In the genomic region with DNA sequence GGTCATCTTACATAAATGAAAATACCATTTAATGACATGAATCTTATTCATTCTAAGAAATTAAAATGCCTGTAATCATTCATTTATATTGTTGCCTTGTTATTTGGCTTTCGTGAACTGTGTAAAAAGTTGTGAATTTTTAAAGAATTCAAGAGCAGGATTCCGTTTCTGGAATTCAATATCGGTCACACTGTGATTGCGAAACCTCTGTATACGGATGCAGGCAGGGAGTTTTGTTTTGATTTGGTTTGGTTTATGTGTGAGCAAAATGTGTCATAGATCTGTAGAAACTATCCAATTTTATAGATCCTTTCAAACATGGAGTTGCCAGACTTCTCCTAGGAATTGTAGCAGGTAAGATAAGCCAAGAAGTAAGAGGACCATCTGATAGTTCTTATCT, we compare ENCODE assay signal across 24 cellular contexts.
A peak's percentile ranks its signal among the peaks of the same experiment; 100 is the strongest.
DNase-seq lines count a peak whose midpoint lies in the region; ATAC-seq, FAIRE-seq and TF ChIP-seq lines count a peak whose summit lies in the region.
"Had no signal": no experiment of that assay in that cellular context is flagged by ENCODE, and none has a peak within 500 bp of the region (broad histone marks: within the 10 kb centered on the region; RNA-seq: fewer than 3 reads in every experiment).

No MANE protein-coding gene starts in this region.

- H3K36me3 ChIP-seq in HepG2 (replicated peaks in 1 of 2; ENCODE audit: control insufficient read depth in 1 of 2, insufficient read depth in 2 of 2, low read length in 2 of 2) (no peaks in the 10 kb centered on the region), right lobe of liver (no peaks in the 10 kb centered on the region), K562 (ENCODE audit: control insufficient read depth, insufficient read depth, low read length) (no peaks in the 10 kb centered on the region)
- H3K36me3 ChIP-seq: BE2C, BLaER1 had no signal

- WGBS in HepG2 (ENCODE audit: low lambda C conversion rate) = 15% methylated on average over 5 of the region's 5 CpGs
- WGBS in right lobe of liver (ENCODE audit: insufficient coverage, low coverage, low lambda C conversion rate, missing lambda C conversion rate) = 50% methylated on average over 5 of the region's 5 CpGs
- 2% methylated on average over 5 of the region's 5 CpGs for WGBS in K562 (ENCODE audit: insufficient coverage, low coverage, missing lambda C conversion rate)

- no peak for DNase-seq in HepG2 (ENCODE audit: low spot score)
- DNase-seq in right lobe of liver = no peak
- DNase-seq in K562 (ENCODE audit: extremely low read depth in 1 of 4, low spot score in 3 of 4) = no peak
- DNase-seq in activated T-cell treated with anti-CD3 and anti-CD28 coated beads, Interleukin-2, amount 50 U/mL, for 1 hour = no peak
- DNase-seq in GM10266 (ENCODE audit: extremely low spot score) = no peak
- DNase-seq: ACHN; BE2C; C1 segment of cervical spinal cord; CD4-positive, alpha-beta memory T cell; CD4-positive, CD25-positive, alpha-beta regulatory T cell; CD8-positive, alpha-beta memory T cell; COR-L47; DMS 273 treated with DMSO at 0.1 percent for 48 hours; DMS153; DMS53; DMS79; DND-41; EL; GDM1 had no signal

- no peak for TF ChIP-seq CTCF in HepG2 (CRISPR knock-in tag; IDR thresholded peaks at IDR 0.05)
- no peak for TF ChIP-seq CTCF in right lobe of liver (IDR thresholded peaks at IDR 0.05)
- no peak for TF ChIP-seq CTCF in K562 (IDR thresholded peaks at IDR 0.05 in 2 of 3, conservative IDR thresholded peaks at IDR 0.05 in 1 of 3; ENCODE audit: insufficient read depth in 2 of 3, low read depth in 1 of 3, low read length in 3 of 3)
- TF ChIP-seq CTCF in GM10266 (IDR thresholded peaks at IDR 0.05; ENCODE audit: control insufficient read depth, insufficient read depth, low read depth, missing control alignments) = no peak

- BruUV-seq in HepG2 (replicated peaks; lab: Mats Ljungman, UMichigan) (no TSS peak), K562 (replicated peaks; lab: Mats Ljungman, UMichigan) (no TSS peak)

- POLR2A ChIA-PET in HepG2 (lab: Yijun Ruan, JAX) (no interaction called here), K562 (lab: Yijun Ruan, JAX) (no interaction called here)

- H2AFZ ChIP-seq in HepG2 (ENCODE audit: low read length) (no peak overlapping the region), K562 (ENCODE audit: low read depth, low read length) (no peak overlapping the region)

- H3K27me3 ChIP-seq in HepG2 (ENCODE audit: control insufficient read depth in 1 of 2, insufficient read depth in 2 of 2, low read length in 2 of 2) (peaks cover 0 to 11% of the 10 kb centered on the region in 2 experiments; a peak in 1 of 5 replicates), right lobe of liver (no peaks in the 10 kb centered on the region), K562 (ENCODE audit: control insufficient read depth in 2 of 2, insufficient read depth in 2 of 2, low read length in 2 of 2) (peaks cover 16 to 21% of the 10 kb centered on the region in 2 experiments; a peak in 4 of 5 replicates)
- H3K27me3 ChIP-seq: BE2C, BLaER1 had no signal

- no peaks in the 10 kb centered on the region for H3K79me2 ChIP-seq in HepG2 (ENCODE audit: insufficient read depth, low read length)
- no peaks in the 10 kb centered on the region for H3K79me2 ChIP-seq in K562 (ENCODE audit: control insufficient read depth, insufficient read depth, low read length)

- no peak for TF ChIP-seq RAD21 in HepG2 (CRISPR knock-in tag; IDR thresholded peaks at IDR 0.05)
- TF ChIP-seq RAD21 in K562 (CRISPR knock-in tag; conservative IDR thresholded peaks at IDR 0.05 in 1 of 2, IDR thresholded peaks at IDR 0.05 in 1 of 2) = no peak

- no peaks in the 10 kb centered on the region for H3K4me1 ChIP-seq in HepG2 (ENCODE audit: insufficient read depth, low read length)
- no peaks in the 10 kb centered on the region for H3K4me1 ChIP-seq in right lobe of liver
- no peaks in the 10 kb centered on the region for H3K4me1 ChIP-seq in K562 (replicated peaks in 1 of 2; ENCODE audit: control insufficient read depth in 2 of 2, insufficient read depth in 2 of 2, low read length in 2 of 2)
- H3K4me1 ChIP-seq: BE2C, BLaER1 had no signal

- no peak for TF ChIP-seq POLR2A in HepG2 (IDR thresholded peaks at IDR 0.05; ENCODE audit: insufficient read depth in 1 of 2, low read depth in 2 of 2, low read length in 2 of 2)
- no peak for TF ChIP-seq POLR2A in right lobe of liver (IDR thresholded peaks at IDR 0.05)
- no peak for TF ChIP-seq POLR2A in K562 (conservative IDR thresholded peaks at IDR 0.05)

- ATAC-seq in HepG2 (no peak), right lobe of liver (no peak), K562 (no peak)

- intact Hi-C loops in HepG2 (cut with micrococcal nuclease; ENCODE audit: unreplicated experiment) (no loop called here), right lobe of liver (cut with DNase I) (no loop called here), K562 (cut with micrococcal nuclease) (no loop called here)

- H3K4me3 ChIP-seq in HepG2 (replicated peaks in 1 of 3; ENCODE audit: insufficient read depth in 1 of 3, low read depth in 2 of 3, low read length in 3 of 3) (no peak overlapping the region), right lobe of liver (no peak overlapping the region), K562 (no peak overlapping the region)
- H3K4me3 ChIP-seq: BLaER1 had no signal

- H3K9me1 ChIP-seq in K562 (ENCODE audit: control insufficient read depth, insufficient read depth, low read length) = no peaks in the 10 kb centered on the region

- CTCF ChIA-PET in HepG2 (lab: Yijun Ruan, JAX; ENCODE audit: low intra/inter-chr PET ratio, low total read pairs) = no interaction called here
- CTCF ChIA-PET in K562 (lab: Yijun Ruan, JAX; ENCODE audit: low intra/inter-chr PET ratio) = no interaction called here

- no peak overlapping the region for H3K9ac ChIP-seq in HepG2 (ENCODE audit: insufficient read depth, low read depth, low read length)
- H3K9ac ChIP-seq in K562 (ENCODE audit: insufficient read depth in 1 of 2, low read depth in 2 of 2, low read length in 2 of 2) = no peak overlapping the region
- H3K9ac ChIP-seq: BLaER1 had no signal

- FAIRE-seq in HepG2 (lab: Jason Lieb, UNC) (no peak), K562 (lab: Jason Lieb, UNC) (no peak), endometrium (lab: Jason Lieb, UNC) (peak; percentile 90)
- FAIRE-seq: GM12891, GM19239 had no signal

- H4K20me1 ChIP-seq in HepG2 (ENCODE audit: insufficient read depth, low read length) (no peaks in the 10 kb centered on the region), K562 (replicated peaks; ENCODE audit: control insufficient read depth, insufficient read depth, low read length) (no peaks in the 10 kb centered on the region)
- H4K20me1 ChIP-seq: BLaER1 had no signal

- TF ChIP-seq EP300 in HepG2 (IDR thresholded peaks at IDR 0.05; ENCODE audit: low read depth in 2 of 2, low read length in 2 of 2) = no peak
- no peak for TF ChIP-seq EP300 in HepG2 (CRISPR knock-in tag; IDR thresholded peaks at IDR 0.05; ENCODE audit: borderline replicate concordance)
- no peak for TF ChIP-seq EP300 in K562 (IDR thresholded peaks at IDR 0.05; ENCODE audit: low read length)

- in situ Hi-C loops in HepG2 (cut with HindIII; ENCODE audit: extremely low pct_ligation_motif_present, low pct_unique_long_range_greater_than_20kb) = no loop called here
- in situ Hi-C loops in K562 (cut with MboI) = no loop called here

- H3K4me2 ChIP-seq in HepG2 (ENCODE audit: low read depth, low read length) (no peak overlapping the region), K562 (ENCODE audit: insufficient read depth, low read length) (no peak overlapping the region)
- H3K4me2 ChIP-seq: BLaER1 had no signal

- H3K9me3 ChIP-seq in HepG2 (ENCODE audit: low read length) (no peaks in the 10 kb centered on the region), right lobe of liver (no peaks in the 10 kb centered on the region), K562 (replicated peaks; ENCODE audit: control insufficient read depth, insufficient read depth, low read depth, low read length) (no peaks in the 10 kb centered on the region)
- H3K9me3 ChIP-seq: BE2C, BLaER1 had no signal

- H3K27ac ChIP-seq in HepG2 (ENCODE audit: extremely low read length, insufficient read depth, low read length) = no peak overlapping the region
- H3K27ac ChIP-seq in right lobe of liver = no peak overlapping the region
- no peak overlapping the region for H3K27ac ChIP-seq in K562 (ENCODE audit: extremely low read depth, low read depth, low read length)
- H3K27ac ChIP-seq: 22Rv1, BLaER1 had no signal

TF ChIP-seq in HepG2, 621 proteins besides CTCF, POLR2A, EP300 and RAD21:
- TF ChIP-seq CEBPB (IDR thresholded peaks at IDR 0.05; ENCODE audit: borderline replicate concordance, low read depth, low read length) (peak; percentile 84), ZNF253 (CRISPR knock-in tag; IDR thresholded peaks at IDR 0.05; ENCODE audit: borderline replicate concordance) (no peak), CEBPG (CRISPR knock-in tag; IDR thresholded peaks at IDR 0.05) (peak; percentile 41; the same call in 1 of the 2 replicates)

TF ChIP-seq in K562, 482 proteins besides CTCF, POLR2A, EP300 and RAD21 (continues in another document):
- TF ChIP-seq ZNF146 (CRISPR knock-in tag; IDR thresholded peaks at IDR 0.05; ENCODE audit: unreplicated experiment) (no peak), RBFOX2 (IDR thresholded peaks at IDR 0.05; ENCODE audit: low read depth, low read length) (no peak), RAD51 (IDR thresholded peaks at IDR 0.05; ENCODE audit: borderline replicate concordance, low read depth) (no peak), ZNF41 (CRISPR knock-in tag; conservative IDR thresholded peaks at IDR 0.05) (no peak), DACH1 (IDR thresholded peaks at IDR 0.05; ENCODE audit: partially characterized antibody) (no peak), CEBPB (tag; IDR thresholded peaks at IDR 0.05) (peak; percentile 83), ZNF766 (CRISPR knock-in tag; conservative IDR thresholded peaks at IDR 0.05) (no peak), CBX2 (IDR thresholded peaks at IDR 0.05; ENCODE audit: insufficient read depth, low read length, poor library complexity, severe bottlenecking) (no peak), RBM25 (IDR thresholded peaks at IDR 0.05; ENCODE audit: low read depth, low read length, severe bottlenecking) (no peak)
